In the genomic region with DNA sequence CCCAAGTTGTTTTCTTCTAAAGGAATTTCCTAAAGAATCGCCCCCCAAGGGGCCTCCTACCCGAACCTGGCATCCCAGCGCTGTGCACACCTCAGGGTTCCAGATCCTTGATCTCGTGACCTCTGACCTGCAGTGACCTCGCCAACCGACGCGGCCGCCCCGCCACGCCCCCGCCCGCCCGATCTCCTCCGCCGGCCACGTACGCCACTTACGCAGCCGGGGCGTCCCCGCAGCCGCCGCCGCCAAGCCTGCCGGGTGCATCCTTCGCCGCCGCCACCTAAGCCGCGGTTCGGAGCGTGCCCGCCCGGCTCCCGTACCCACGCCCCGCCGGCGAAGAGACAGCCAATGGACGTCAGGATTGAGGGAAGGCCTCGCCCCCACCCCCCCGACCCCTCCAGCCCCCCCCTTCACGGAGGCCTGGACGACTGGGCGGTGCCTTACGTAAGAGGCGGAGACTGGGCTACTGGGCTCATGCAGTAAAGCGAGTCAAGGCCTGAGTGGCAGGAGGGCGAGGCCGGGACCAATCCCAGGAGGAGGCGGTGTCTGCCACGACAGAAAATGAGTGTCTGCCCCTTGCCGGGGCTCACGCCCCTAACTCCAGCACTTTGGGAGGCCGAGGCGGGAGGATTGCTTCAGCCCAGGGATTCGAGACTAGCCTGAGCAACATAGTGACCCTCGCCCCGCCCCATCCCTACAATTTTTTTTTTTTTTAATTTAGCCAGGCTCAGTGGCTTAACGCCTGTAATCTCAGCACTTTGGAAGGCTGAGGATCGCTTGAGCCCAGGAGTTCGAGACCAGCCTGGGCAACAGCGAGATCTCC, we compare ENCODE assay signal across 8 cellular contexts. TPM values are rescaled to one million over a fixed set of nuclear protein-coding genes. Genes with fewer than 3 reads are reported as not detected.
A peak's percentile ranks its signal among the peaks of the same experiment; 100 is the strongest.
DNase-seq lines count a peak whose midpoint lies in the region; ATAC-seq and TF ChIP-seq lines count a peak whose summit lies in the region.

A gene with protein sequence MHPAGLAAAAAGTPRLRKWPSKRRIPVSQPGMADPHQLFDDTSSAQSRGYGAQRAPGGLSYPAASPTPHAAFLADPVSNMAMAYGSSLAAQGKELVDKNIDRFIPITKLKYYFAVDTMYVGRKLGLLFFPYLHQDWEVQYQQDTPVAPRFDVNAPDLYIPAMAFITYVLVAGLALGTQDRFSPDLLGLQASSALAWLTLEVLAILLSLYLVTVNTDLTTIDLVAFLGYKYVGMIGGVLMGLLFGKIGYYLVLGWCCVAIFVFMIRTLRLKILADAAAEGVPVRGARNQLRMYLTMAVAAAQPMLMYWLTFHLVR (minus strand): TSS at position 291 of the 820 bp plus-strand sequence. CDS start 30 bp downstream, at position 261.

- no peaks in the 10 kb centered on the region for H3K9me3 ChIP-seq in ectodermal cell (ENCODE audit: control insufficient read depth, low read length)
- no peaks in the 10 kb centered on the region for H3K9me3 ChIP-seq in lung (ENCODE audit: control insufficient read depth in 2 of 2, insufficient read depth in 1 of 2, low read length in 1 of 2)

- H3K4me3 ChIP-seq in ectodermal cell (ENCODE audit: insufficient read depth, low read depth, low read length): peak within 1 kb of the TSS; percentile 40
- peak within 1 kb of the TSS; percentile 57 for H3K4me3 ChIP-seq in lung

- 3 to 4% methylated on average over 64 of the region's 64 CpGs for WGBS in ectodermal cell, 2 experiments
- 1% methylated on average over 64 of the region's 64 CpGs for WGBS in lung, 2 donors

- peak within 1 kb of the TSS; percentile 9 for H3K27ac ChIP-seq in ectodermal cell (ENCODE audit: insufficient read depth, low read depth, low read length, poor library complexity, severe bottlenecking)
- H3K27ac ChIP-seq in lung (ENCODE audit: low read depth in 1 of 2, low read length in 1 of 2): peak within 1 kb of the TSS; percentile 90 to 92

- H3K36me3 ChIP-seq in ectodermal cell (ENCODE audit: control insufficient read depth, insufficient read depth, low read length) (no peaks in the 10 kb centered on the region), lung (ENCODE audit: control insufficient read depth in 2 of 2, insufficient read depth in 2 of 2, low read length in 2 of 2) (no peaks in the 10 kb centered on the region)

- ATAC-seq in lung (ENCODE audit: insufficient read depth, low FRiP score): peak; percentile 92

- TF ChIP-seq CTCF in GM20000 (IDR thresholded peaks at IDR 0.05; ENCODE audit: extremely low read depth, missing control alignments) (no peak), lung (IDR thresholded peaks at IDR 0.05; ENCODE audit: control extremely low read depth, extremely low read depth) (no peak)

- peak; percentile 97 for DNase-seq in COLO668 (lab: John Stamatoyannopoulos, UW; ENCODE audit: unreplicated experiment)
- DNase-seq in GM20000 (ENCODE audit: low spot score): peak; percentile 99
- peak; percentile 82 for DNase-seq in HS-5 (ENCODE audit: low read depth)
- DNase-seq in NK-92 (lab: John Stamatoyannopoulos, UW; ENCODE audit: unreplicated experiment): peak; percentile 80
- DNase-seq in activated CD8-positive, alpha-beta memory T cell treated with anti-CD3 and anti-CD28 coated beads for 1 hour (ENCODE audit: extremely low read depth in 1 of 2, low read depth in 1 of 2): peak; percentile 86 to 87
- DNase-seq in lung (ENCODE audit: low spot score): peak; percentile 96
- peak; percentile 90 to 96 (median 92) for DNase-seq in stimulated activated CD4-positive, alpha-beta T cell treated with anti-CD3 and anti-CD28 coated beads, TNF-alpha, amount 100 ng/mL, for 24 hours (ENCODE audit: low read depth in 3 of 3)

- peaks cover 45% of the 10 kb centered on the region for H3K27me3 ChIP-seq in ectodermal cell (ENCODE audit: control insufficient read depth, insufficient read depth, low read length, poor library complexity, severe bottlenecking)
- no peaks in the 10 kb centered on the region for H3K27me3 ChIP-seq in lung (ENCODE audit: control insufficient read depth, insufficient read depth)

- H3K4me1 ChIP-seq in ectodermal cell (ENCODE audit: control insufficient read depth, insufficient read depth, low read length): peaks cover 2% of the 10 kb centered on the region
- H3K4me1 ChIP-seq in lung (ENCODE audit: control insufficient read depth in 2 of 2, insufficient read depth in 2 of 2, low read length in 2 of 2): peaks cover 0 to 12% of the 10 kb centered on the region in 2 donors

RNA-seq across cellular contexts. Expression of the gene that starts here (rescaled TPM):
- 86.3 TPM for polyA plus RNA-seq in ectodermal cell (2013, experiment 1 of 4)
- 87.5 TPM for polyA plus RNA-seq in ectodermal cell (2013, experiment 2 of 4)
- 81.9 TPM for polyA plus RNA-seq in ectodermal cell (2013, experiment 3 of 4)
- polyA plus RNA-seq in ectodermal cell (2013, experiment 4 of 4): 90.4 TPM
- 10 to 100 TPM; 22.0 to 53.2 TPM for total RNA-seq in lung
- polyA plus RNA-seq in lung: 100 to 1,000 TPM in 1 of 2 donors, 10 to 100 TPM in 1; 54.2 to 107 TPM

Comparison
In these comparisons a context has a peak if more than half of its experiments do, and no peak if none do; other contexts are left out.
1. Peak in every context shown above with its lines: DNase-seq, ATAC-seq, H3K4me3 ChIP-seq and H3K27ac ChIP-seq.